In the genomic region with DNA sequence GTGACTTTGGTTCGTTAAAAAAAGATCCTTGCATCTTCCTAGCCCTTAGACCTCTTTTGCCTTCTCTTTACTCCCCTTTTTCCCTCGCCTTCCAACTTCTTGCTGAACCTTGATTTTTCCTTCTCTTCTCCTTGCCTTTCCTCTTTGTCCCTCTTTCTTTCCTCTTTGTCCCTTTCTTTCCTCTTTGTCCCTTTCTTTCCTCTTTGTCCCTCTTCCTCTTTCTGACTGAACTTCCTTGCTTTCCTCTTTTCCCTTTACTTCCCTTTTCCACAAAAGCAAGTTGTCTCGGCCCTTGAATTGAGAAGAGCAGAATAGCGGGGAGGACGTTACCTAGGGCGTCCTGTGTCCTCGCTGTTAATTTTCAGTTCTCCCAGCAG, we compare ENCODE assay signal across 8 cellular contexts. TPM values are rescaled to one million over a fixed set of nuclear protein-coding genes. Genes with fewer than 3 reads are reported as not detected.
DNase-seq lines count a peak whose midpoint lies in the region; ATAC-seq and TF ChIP-seq lines count a peak whose summit lies in the region.

No MANE protein-coding gene starts in this region.

- 0 out of 2 replicates have a peak overlapping the region, but pooled peaks have one; percentile 2 for H3K56ac ChIP-seq in IMR-90 (ENCODE audit: extremely low read depth, insufficient read depth, low read length)

- H3K27me3 Mint-ChIP-seq in central memory CD8-positive, alpha-beta T cell = no peaks in the 10 kb centered on the region
- H3K27me3 Mint-ChIP-seq in natural killer cell treated with Interleukin-12 subunit alpha and Interleukin-12 subunit beta and Interleukin-15 and Interleukin-18, amount 100 ng/mL, for 72 hours = no peaks in the 10 kb centered on the region

- WGBS in IMR-90 (ENCODE audit: extremely low coverage in 2 of 2, insufficient read length in 1 of 2), 2 experiments = 0% methylated on average over 1 of the region's 7 CpGs; no CpG with 5 or more reads in 1 of the 2 experiments

- H3K9me1 ChIP-seq in IMR-90 (ENCODE audit: insufficient read depth, low read length) = no peaks in the 10 kb centered on the region

- in situ Hi-C loops in IMR-90 (cut with MboI; ENCODE audit: low sequenced_read_pairs) = loop anchor here (5.0 kb wide), 1 partner anchor 266 kb away; no protein-coding TSS in a partner anchor

- peak overlapping the region; percentile 23 for H3K14ac ChIP-seq in IMR-90 (replicated peaks; ENCODE audit: low read depth, low read length)

- H3K9me3 Mint-ChIP-seq in central memory CD8-positive, alpha-beta T cell = no peaks in the 10 kb centered on the region
- H3K9me3 Mint-ChIP-seq in natural killer cell treated with Interleukin-12 subunit alpha and Interleukin-12 subunit beta and Interleukin-15 and Interleukin-18, amount 100 ng/mL, for 72 hours = no peaks in the 10 kb centered on the region

- dilution Hi-C loops in IMR-90 (cut with HindIII; ENCODE audit: low sequenced_read_pairs, unreplicated experiment) = no loop called here

- TF ChIP-seq RAD21 in IMR-90 (IDR thresholded peaks at IDR 0.05; ENCODE audit: low read length) = no peak

- H4K91ac ChIP-seq in IMR-90 (ENCODE audit: insufficient read depth, low read depth, low read length) = no peak overlapping the region

- ATAC-seq in IMR-90 (ENCODE audit: low read depth) (no peak), GM19467 (IDR thresholded peaks at IDR 0.05; ENCODE audit: unreplicated experiment) (no peak), esophagus mucosa (no peak), HG03460 (IDR thresholded peaks at IDR 0.05; ENCODE audit: unreplicated experiment) (no peak)
- ATAC-seq in central memory CD8-positive, alpha-beta T cell (replicated peaks; ENCODE audit: extremely low read depth, poor library complexity, severe bottlenecking) = no peak
- no peak for ATAC-seq in natural killer cell treated with Interleukin-12 subunit alpha and Interleukin-12 subunit beta and Interleukin-15 and Interleukin-18, amount 100 ng/mL, for 72 hours

- peak overlapping the region; percentile 98 for H3K27ac Mint-ChIP-seq in central memory CD8-positive, alpha-beta T cell (ENCODE audit: low read depth)
- peak overlapping the region; percentile 78 to 81 for H3K27ac Mint-ChIP-seq in natural killer cell treated with Interleukin-12 subunit alpha and Interleukin-12 subunit beta and Interleukin-15 and Interleukin-18, amount 100 ng/mL, for 72 hours

- H2BK5ac ChIP-seq in IMR-90 (ENCODE audit: low read depth, low read length, poor library complexity, severe bottlenecking) = peak overlapping the region; percentile 11

- H3K27me3 ChIP-seq in BLaER1 treated with 17β-estradiol and CSF1 and Interleukin-3, amounts not matched to agents 10 nM and 100 nM = peaks cover 53 to 59% (median 55%) of the 10 kb centered on the region in 11 experiments
- no peaks in the 10 kb centered on the region for H3K27me3 ChIP-seq in IMR-90 (ENCODE audit: control insufficient read depth, insufficient read depth, low read length)

- H3K23ac ChIP-seq in IMR-90 (ENCODE audit: low read depth, low read length) = peak overlapping the region; percentile 2; the same call in 1 of the 2 replicates

- H2BK15ac ChIP-seq in IMR-90 (ENCODE audit: low read depth, low read length) = peak overlapping the region; percentile 5; the same call in 1 of the 3 replicates

- no peak for TF ChIP-seq CTCF in IMR-90 (conservative IDR thresholded peaks at IDR 0.05; ENCODE audit: low read depth, low read length)

- POLR2A ChIA-PET in IMR-90 (lab: Charles Lee; ENCODE audit: unreplicated experiment) = no interaction called here

- no peak overlapping the region for H2AK9ac ChIP-seq in IMR-90 (replicated peaks; ENCODE audit: low read depth, low read length, poor library complexity)

- peaks cover 9 to 45% (median 31%) of the 10 kb centered on the region in 10 experiments for H3K4me1 ChIP-seq in BLaER1 treated with 17β-estradiol and CSF1 and Interleukin-3, amounts not matched to agents 10 nM and 100 nM
- H3K4me1 ChIP-seq in IMR-90 (ENCODE audit: control insufficient read depth, insufficient read depth, low read length) = peaks cover 4% of the 10 kb centered on the region

- H3K4ac ChIP-seq in IMR-90 (ENCODE audit: low read depth, low read length) = no peak overlapping the region

- CTCF ChIA-PET in IMR-90 (lab: Yijun Ruan, JAX) = no interaction called here

- H2AFZ ChIP-seq in IMR-90 (replicated peaks; ENCODE audit: low read length, poor library complexity) = peak overlapping the region; percentile 92

- TF ChIP-seq POLR2A in IMR-90 (IDR thresholded peaks at IDR 0.05; ENCODE audit: low read depth, low read length) = no peak

- H3K4me1 Mint-ChIP-seq in central memory CD8-positive, alpha-beta T cell = peaks cover 47% of the 10 kb centered on the region
- H3K4me1 Mint-ChIP-seq in natural killer cell treated with Interleukin-12 subunit alpha and Interleukin-12 subunit beta and Interleukin-15 and Interleukin-18, amount 100 ng/mL, for 72 hours (ENCODE audit: low read depth in 2 of 2) = peaks cover 33 to 37% of the 10 kb centered on the region in 2 donors

- H2BK120ac ChIP-seq in IMR-90 (ENCODE audit: low read depth, low read length) = no peak overlapping the region

- BruUV-seq in IMR-90 (replicated peaks; lab: Mats Ljungman, UMichigan) = no TSS peak

- H3K4me2 ChIP-seq in BLaER1 treated with 17β-estradiol and CSF1 and Interleukin-3, amounts not matched to agents 10 nM and 100 nM = peak overlapping the region; percentile 93 to 100 (median 99)
- H3K4me2 ChIP-seq in IMR-90 (ENCODE audit: low read depth, low read length) = peak overlapping the region; percentile 94

- H3K18ac ChIP-seq in IMR-90 (ENCODE audit: low read depth, low read length) = peak overlapping the region; percentile 7; the same call in 1 of the 2 replicates

- 0 out of 22 replicates have a peak, but pooled peaks cover 0 to 8% (median 0%) of the 10 kb centered on the region in 11 experiments for H3K9me3 ChIP-seq in BLaER1 treated with 17β-estradiol and CSF1 and Interleukin-3, amounts not matched to agents 10 nM and 100 nM (replicated peaks in 1 of 11)
- H3K9me3 ChIP-seq in IMR-90 (ENCODE audit: control insufficient read depth, insufficient read depth, low read length) = no peaks in the 10 kb centered on the region

- H4K8ac ChIP-seq in IMR-90 (ENCODE audit: low read depth in 2 of 2, low read length in 2 of 2) = no peak overlapping the region

- no peak overlapping the region for H3K27ac ChIP-seq in BLaER1 treated with 17β-estradiol and CSF1 and Interleukin-3, amounts not matched to agents 10 nM and 100 nM
- no peak overlapping the region for H3K27ac ChIP-seq in IMR-90 (ENCODE audit: insufficient read depth, low read length)

- intact Hi-C loops in IMR-90 (cut with micrococcal nuclease) = loop anchor here (1.0 to 5.0 kb wide), 6 partner anchors 61 to 697 kb away; a partner anchor contains a TSS

- peak; percentile 5 for DNase-seq in IMR-90
- DNase-seq in central memory CD8-positive, alpha-beta T cell (ENCODE audit: low spot score in 2 of 2) = no peak
- no peak for DNase-seq in natural killer cell treated with Interleukin-12 subunit alpha and Interleukin-12 subunit beta and Interleukin-15 and Interleukin-18, amount 100 ng/mL, for 72 hours (ENCODE audit: low spot score)
- no peak for DNase-seq in stimulated activated CD4-positive, alpha-beta T cell treated with anti-CD3 and anti-CD28 coated beads, Interleukin-2, amount 100 ng/mL, for 24 hours

- peak overlapping the region; percentile 2; the same call in 1 of the 2 replicates for H4K5ac ChIP-seq in IMR-90 (ENCODE audit: low read depth, low read length)

- no peak overlapping the region for H2AK5ac ChIP-seq in IMR-90 (ENCODE audit: low read depth, low read length)

- peak overlapping the region; percentile 64 to 89 (median 74) for H3K4me3 ChIP-seq in BLaER1 treated with 17β-estradiol and CSF1 and Interleukin-3, amounts not matched to agents 10 nM and 100 nM
- peak overlapping the region; percentile 74 for H3K4me3 ChIP-seq in IMR-90 (ENCODE audit: insufficient read depth, low read depth, low read length)

- peaks cover 0 to 29% (median 6%) of the 10 kb centered on the region in 11 experiments; a peak in 8 of 22 replicates for H4K20me1 ChIP-seq in BLaER1 treated with 17β-estradiol and CSF1 and Interleukin-3, amounts not matched to agents 10 nM and 100 nM
- peaks cover 6% of the 10 kb centered on the region; the same call in 1 of the 2 replicates for H4K20me1 ChIP-seq in IMR-90 (ENCODE audit: insufficient read depth, low read length)

- H2BK20ac ChIP-seq in IMR-90 (ENCODE audit: low read depth, low read length) = no peak overlapping the region

- H3K36me3 Mint-ChIP-seq in central memory CD8-positive, alpha-beta T cell (ENCODE audit: insufficient read depth) = peaks cover 32% of the 10 kb centered on the region
- no peaks in the 10 kb centered on the region for H3K36me3 Mint-ChIP-seq in natural killer cell treated with Interleukin-12 subunit alpha and Interleukin-12 subunit beta and Interleukin-15 and Interleukin-18, amount 100 ng/mL, for 72 hours

- H3K4me3 Mint-ChIP-seq in central memory CD8-positive, alpha-beta T cell = peak overlapping the region; percentile 90
- H3K4me3 Mint-ChIP-seq in natural killer cell treated with Interleukin-12 subunit alpha and Interleukin-12 subunit beta and Interleukin-15 and Interleukin-18, amount 100 ng/mL, for 72 hours = peak overlapping the region; percentile 97

- H3K36me3 ChIP-seq in BLaER1 treated with 17β-estradiol and CSF1 and Interleukin-3, amounts not matched to agents 10 nM and 100 nM = no peaks in the 10 kb centered on the region
- peaks cover 3% of the 10 kb centered on the region; the same call in 1 of the 2 replicates for H3K36me3 ChIP-seq in IMR-90 (ENCODE audit: control insufficient read depth, insufficient read depth, low read length)

- H3K79me1 ChIP-seq in IMR-90 (ENCODE audit: low read depth in 1 of 2, low read length in 2 of 2) = peaks cover 15 to 16% of the 10 kb centered on the region in 2 experiments

- peak overlapping the region in 4 of 11 experiments; percentile 7 to 70 (median 53); a peak in 8 of 22 replicates for H3K9ac ChIP-seq in BLaER1 treated with 17β-estradiol and CSF1 and Interleukin-3, amounts not matched to agents 10 nM and 100 nM
- H3K9ac ChIP-seq in IMR-90 (ENCODE audit: low read depth, low read length) = peak overlapping the region; percentile 49

TF ChIP-seq in IMR-90, 13 proteins besides CTCF, POLR2A, EP300 and RAD21 (continues in another document):
- TF ChIP-seq, protein P1, sequence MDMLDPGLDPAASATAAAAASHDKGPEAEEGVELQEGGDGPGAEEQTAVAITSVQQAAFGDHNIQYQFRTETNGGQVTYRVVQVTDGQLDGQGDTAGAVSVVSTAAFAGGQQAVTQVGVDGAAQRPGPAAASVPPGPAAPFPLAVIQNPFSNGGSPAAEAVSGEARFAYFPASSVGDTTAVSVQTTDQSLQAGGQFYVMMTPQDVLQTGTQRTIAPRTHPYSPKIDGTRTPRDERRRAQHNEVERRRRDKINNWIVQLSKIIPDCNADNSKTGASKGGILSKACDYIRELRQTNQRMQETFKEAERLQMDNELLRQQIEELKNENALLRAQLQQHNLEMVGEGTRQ (IDR thresholded peaks at IDR 0.05; ENCODE audit: low read depth, low read length) = no peak
- no peak for TF ChIP-seq FOS (IDR thresholded peaks at IDR 0.05; ENCODE audit: low read depth, low read length)

RNA-seq across cellular contexts. Expression of a gene that starts 1.4 kb away (rescaled TPM):
- 21.1 and 24.4 TPM in 2 replicates for total RNA-seq in IMR-90 (2012; rRNA removed)
- 10.0 and 10.4 TPM in 2 replicates for polyA plus RNA-seq in IMR-90 (2012; rRNA removed)
- polyA plus RNA-seq in IMR-90 (2012; cell fraction: cytosol; rRNA removed) = 2.4 and 2.5 TPM in 2 replicates
- polyA plus RNA-seq in IMR-90 (2012; cell fraction: nucleus; rRNA removed; ENCODE audit: low replicate concordance) = 0.95 and 8.7 TPM in 2 replicates
- 10 to 100 TPM; 15.7 to 29.7 TPM for total RNA-seq in natural killer cell treated with Interleukin-12 subunit alpha and Interleukin-12 subunit beta and Interleukin-15 and Interleukin-18, amount 100 ng/mL, for 72 hours
- total RNA-seq in esophagus mucosa = 7.9 TPM
